ENCODE assay signal across 18 cellular contexts in genomic region chr16:11651796-11652195, GRCh38.
"Had no signal": no experiment of that assay in that cellular context is flagged by ENCODE, and none has a peak within 500 bp of the region (broad histone marks: within the 10 kb centered on the region; RNA-seq: fewer than 3 reads in every experiment).

No MANE protein-coding gene starts in this region.

- DNase-seq: activated CD4-positive, alpha-beta T cell treated with anti-CD3 and anti-CD28 coated beads for 36 hours; activated CD4-positive, alpha-beta T cell treated with anti-CD3 and anti-CD28 coated beads, Interleukin-2, amount 50 U/mL, for 48 hours; activated T-cell treated with anti-CD3 and anti-CD28 coated beads for 4 hours; amygdala; dorsolateral prefrontal cortex; foreskin melanocyte; hypothalamus; left lung; mammary epithelial cell; nephron progenitor cell; occipital lobe; stimulated activated CD4-positive, alpha-beta T cell treated with anti-CD3 and anti-CD28 coated beads, Interleukin-1b, Interleukin-23, amount 100 ng/mL, for 48 hours; T-helper 2 cell had no signal

- FAIRE-seq: keratinocyte, urothelium cell line had no signal

- H3K4me1 ChIP-seq: left lung, tibial nerve had no signal

- H3K36me3 ChIP-seq: left lung, tibial nerve had no signal

- H3K27ac ChIP-seq: dorsolateral prefrontal cortex, epithelial cell of prostate, left lung, tibial nerve had no signal

- ATAC-seq: activated CD4-positive, alpha-beta T cell treated with anti-CD3 and anti-CD28 coated beads for 36 hours; left lung; WTC11 had no signal

- H3K9me3 ChIP-seq: left lung, tibial nerve had no signal

- H3K27me3 ChIP-seq: dorsolateral prefrontal cortex, left lung, tibial nerve had no signal

- H3K4me3 ChIP-seq: dorsolateral prefrontal cortex, left lung, tibial nerve had no signal
